8 cellular contexts compared by ENCODE assay signal in the genomic region with DNA sequence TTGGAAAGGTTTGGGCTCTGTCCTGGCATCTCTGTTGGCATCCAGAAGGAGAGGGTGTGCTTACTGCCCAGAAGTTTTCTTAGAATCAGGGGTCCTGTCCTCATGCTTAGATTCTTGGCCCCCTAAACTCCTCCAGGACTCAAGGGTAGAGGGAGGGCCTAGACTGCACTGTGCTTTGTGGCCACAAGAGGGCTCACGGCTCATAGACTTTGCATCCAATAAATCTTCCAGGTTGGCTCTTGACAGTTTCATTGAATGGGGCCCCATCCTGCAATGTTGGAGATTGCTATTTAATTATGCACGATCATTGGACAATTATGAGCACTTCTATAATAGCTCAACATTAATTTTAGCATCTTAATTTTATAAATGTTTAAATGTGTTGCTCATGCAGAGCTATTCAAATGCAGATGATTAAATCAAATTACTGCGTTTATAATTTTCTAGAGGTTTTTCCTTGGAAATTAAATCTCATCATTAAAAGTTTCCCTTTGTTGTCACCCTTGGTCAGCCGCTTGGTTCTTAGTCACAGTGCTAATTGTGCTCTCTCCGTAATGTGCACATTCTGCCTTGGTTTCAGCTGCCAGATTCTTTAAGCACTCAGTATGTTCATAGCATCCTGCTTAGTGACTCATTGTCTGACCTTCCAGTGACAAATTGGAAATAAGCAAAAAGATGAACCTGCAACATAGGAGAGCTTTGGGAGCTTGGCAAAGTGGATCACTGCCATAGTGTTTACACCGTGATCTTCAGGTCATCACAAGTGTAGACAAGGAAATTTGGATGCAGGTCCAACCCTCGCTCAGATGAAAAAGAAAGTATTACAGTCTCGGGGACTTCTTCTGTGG. TPM values are rescaled to one million over a fixed set of nuclear protein-coding genes. Genes with fewer than 3 reads are reported as not detected.
DNase-seq lines count a peak whose midpoint lies in the region; ATAC-seq, FAIRE-seq and TF ChIP-seq lines count a peak whose summit lies in the region.

No MANE protein-coding gene starts in this region.

- DNase-seq in stimulated activated CD4-positive, alpha-beta T cell treated with anti-CD3 and anti-CD28 coated beads, Interleukin-15, amount 100 ng/mL, for 24 hours: peak; percentile 45
- no peak for DNase-seq in stimulated activated CD4-positive, alpha-beta T cell treated with anti-CD3 and anti-CD28 coated beads, Interleukin-4, amount 100 ng/mL, for 4 hours
- DNase-seq in NOMO-1 treated with dmso at 0.1 percent for 144 hours (lab: John Stamatoyannopoulos, UW; ENCODE audit: unreplicated experiment) (peak; percentile 15), breast epithelium (ENCODE audit: low spot score in 2 of 2) (no peak), HepG2 (ENCODE audit: low spot score) (peak; percentile 29), testis (peak; percentile 75)

- H3K27me3 ChIP-seq in breast epithelium (no peaks in the 10 kb centered on the region), HepG2 (ENCODE audit: control insufficient read depth in 1 of 2, insufficient read depth in 2 of 2, low read length in 2 of 2) (no peaks in the 10 kb centered on the region), testis (no peaks in the 10 kb centered on the region)

- H3K27ac ChIP-seq in breast epithelium (no peak overlapping the region), HepG2 (ENCODE audit: extremely low read length, insufficient read depth, low read length) (no peak overlapping the region), testis (no peak overlapping the region)

- BruUV-seq in HepG2 (replicated peaks; lab: Mats Ljungman, UMichigan): no TSS peak

- no peak overlapping the region for H2AFZ ChIP-seq in HepG2 (ENCODE audit: low read length)

- no peaks in the 10 kb centered on the region for H3K79me2 ChIP-seq in HepG2 (ENCODE audit: insufficient read depth, low read length)

- TF ChIP-seq EP300 in HepG2 (IDR thresholded peaks at IDR 0.05; ENCODE audit: low read depth in 2 of 2, low read length in 2 of 2): no peak
- TF ChIP-seq EP300 in HepG2 (CRISPR knock-in tag; IDR thresholded peaks at IDR 0.05; ENCODE audit: borderline replicate concordance): no peak

- H3K4me1 ChIP-seq in breast epithelium: no peaks in the 10 kb centered on the region
- H3K4me1 ChIP-seq in HepG2 (ENCODE audit: insufficient read depth, low read length): no peaks in the 10 kb centered on the region
- no peaks in the 10 kb centered on the region for H3K4me1 ChIP-seq in testis

- TF ChIP-seq CTCF in breast epithelium (IDR thresholded peaks at IDR 0.05) (peak in 2 of 3 donors; percentile 49 to 71), HepG2 (CRISPR knock-in tag; IDR thresholded peaks at IDR 0.05) (peak; percentile 79), testis (IDR thresholded peaks at IDR 0.05) (peak; percentile 61 to 83 (median 68))

- peak; percentile 28 for FAIRE-seq in HepG2 (lab: Jason Lieb, UNC)

- WGBS in HepG2 (ENCODE audit: low lambda C conversion rate): 6% methylated on average over 8 of the region's 8 CpGs
- 67 to 71% methylated on average over 8 of the region's 8 CpGs for WGBS in testis, 2 donors

- no peak overlapping the region for H3K9ac ChIP-seq in HepG2 (ENCODE audit: insufficient read depth, low read depth, low read length)

- no peaks in the 10 kb centered on the region for H4K20me1 ChIP-seq in HepG2 (ENCODE audit: insufficient read depth, low read length)

- CTCF ChIA-PET in HepG2 (lab: Yijun Ruan, JAX; ENCODE audit: low intra/inter-chr PET ratio, low total read pairs): interaction anchor here (0.6 to 2.4 kb wide), 2 partner anchors 312 to 945 kb away, joined by 4 to 10 read pairs; no protein-coding TSS in a partner anchor

- no peaks in the 10 kb centered on the region for H3K36me3 ChIP-seq in breast epithelium
- no peaks in the 10 kb centered on the region for H3K36me3 ChIP-seq in HepG2 (replicated peaks in 1 of 2; ENCODE audit: control insufficient read depth in 1 of 2, insufficient read depth in 2 of 2, low read length in 2 of 2)
- no peaks in the 10 kb centered on the region for H3K36me3 ChIP-seq in testis (ENCODE audit: low read depth, missing control alignments)

- H3K4me3 ChIP-seq in breast epithelium (no peak overlapping the region), HepG2 (replicated peaks in 1 of 3; ENCODE audit: insufficient read depth in 1 of 3, low read depth in 2 of 3, low read length in 3 of 3) (no peak overlapping the region), testis (no peak overlapping the region)

- H3K9me3 ChIP-seq in breast epithelium: no peaks in the 10 kb centered on the region
- H3K9me3 ChIP-seq in HepG2 (ENCODE audit: low read length): no peaks in the 10 kb centered on the region
- no peaks in the 10 kb centered on the region for H3K9me3 ChIP-seq in testis

- peak; percentile 22; the same call in 1 of the 2 replicates for TF ChIP-seq RAD21 in HepG2 (CRISPR knock-in tag; IDR thresholded peaks at IDR 0.05)

- ATAC-seq in HG02642 (IDR thresholded peaks at IDR 0.05; ENCODE audit: poor library complexity, unreplicated experiment) (peak; percentile 44), HepG2 (peak; percentile 74), GM19023 (IDR thresholded peaks at IDR 0.05; ENCODE audit: unreplicated experiment) (no peak)

- POLR2A ChIA-PET in HepG2 (lab: Yijun Ruan, JAX): no interaction called here

- no peak overlapping the region for H3K4me2 ChIP-seq in HepG2 (ENCODE audit: low read depth, low read length)

- in situ Hi-C loops in HepG2 (cut with HindIII; ENCODE audit: extremely low pct_ligation_motif_present, low pct_unique_long_range_greater_than_20kb): loop anchor here (10.0 kb wide), 1 partner anchor 311 kb away; no protein-coding TSS in a partner anchor

- TF ChIP-seq POLR2A in breast epithelium (IDR thresholded peaks at IDR 0.05) (no peak), HepG2 (IDR thresholded peaks at IDR 0.05; ENCODE audit: insufficient read depth in 1 of 2, low read depth in 2 of 2, low read length in 2 of 2) (no peak), testis (IDR thresholded peaks at IDR 0.05) (no peak)

- intact Hi-C loops in breast epithelium (cut with DNase I; ENCODE audit: low total_unique reads) (no loop called here), HepG2 (cut with micrococcal nuclease; ENCODE audit: unreplicated experiment) (no loop called here), testis (cut with DNase I; ENCODE audit: low total_unique reads) (no loop called here)

TF ChIP-seq in HepG2, 621 proteins besides CTCF, POLR2A, EP300 and RAD21 (continues in another document):
- no peak for TF ChIP-seq KAT2B (IDR thresholded peaks at IDR 0.05; ENCODE audit: borderline replicate concordance, low read depth, low read length)
- peak; percentile 85; the same call in 1 of the 2 replicates for TF ChIP-seq HOXA5 (CRISPR knock-in tag; IDR thresholded peaks at IDR 0.05)
- TF ChIP-seq ZNF83 (CRISPR knock-in tag; IDR thresholded peaks at IDR 0.05; ENCODE audit: borderline replicate concordance): no peak
- TF ChIP-seq HOXA9 (CRISPR knock-in tag; IDR thresholded peaks at IDR 0.05; ENCODE audit: borderline replicate concordance): peak; percentile 74; the same call in 1 of the 2 replicates
- TF ChIP-seq XRCC5 (optimal IDR thresholded peaks at IDR 0.05; ENCODE audit: low read length): peak; percentile 44
- TF ChIP-seq ZNF574 (CRISPR knock-in tag; IDR thresholded peaks at IDR 0.05): no peak
- peak; percentile 80 for TF ChIP-seq STAG1 (CRISPR knock-in tag; IDR thresholded peaks at IDR 0.05)
- TF ChIP-seq THAP11 (CRISPR knock-in tag; IDR thresholded peaks at IDR 0.05): no peak

RNA-seq across cellular contexts. Expression of gene PLPP4, which starts 33.5 kb away (rescaled TPM):
- total RNA-seq in breast epithelium (not detected), HepG2 (2016; rRNA removed; fragmentation: Illumina TruSeq; extraction: Trizol) (not detected in 2 replicates), testis (10 to 100 TPM; 21.9 to 65.8 TPM)
- not detected in 2 replicates for total RNA-seq in HepG2 (2016; cell fraction: cytosol; rRNA removed; fragmentation: Illumina TruSeq; extraction: Trizol; ENCODE audit: low read depth)
- not detected in 2 replicates for total RNA-seq in HepG2 (2016; cell fraction: insoluble cytoplasmic fraction; rRNA removed; fragmentation: Illumina TruSeq; extraction: Trizol)
- total RNA-seq in HepG2 (2016; cell fraction: membrane; rRNA removed; fragmentation: Illumina TruSeq; extraction: Trizol): not detected in 2 replicates
- not detected in 2 replicates for total RNA-seq in HepG2 (2016; cell fraction: nucleus; rRNA removed; fragmentation: Illumina TruSeq; extraction: Trizol)
- polyA plus RNA-seq in HepG2 (2011; rRNA removed) (not detected in 2 replicates), testis (ENCODE audit: insufficient read depth, low read depth, low replicate concordance) (12.6 TPM)
- polyA plus RNA-seq in HepG2 (2011; cell fraction: cytosol; rRNA removed): not detected in 2 replicates
- polyA plus RNA-seq in HepG2 (2011; cell fraction: nucleus; rRNA removed): not detected in 2 replicates
- not detected in 2 replicates for polyA plus RNA-seq in HepG2 (2012)
- polyA plus RNA-seq in HepG2 (2016; cell fraction: cytosol; fragmentation: Illumina TruSeq; extraction: Trizol; ENCODE audit: low read depth): not detected in 2 replicates
- polyA plus RNA-seq in HepG2 (2016; cell fraction: insoluble cytoplasmic fraction; fragmentation: Illumina TruSeq; extraction: Trizol; ENCODE audit: low read depth): not detected in 2 replicates
- polyA plus RNA-seq in HepG2 (2016; cell fraction: membrane; fragmentation: Illumina TruSeq; extraction: Trizol; ENCODE audit: low read depth): not detected in 2 replicates
- not detected in 2 replicates for polyA plus RNA-seq in HepG2 (2016; cell fraction: nucleus; fragmentation: Illumina TruSeq; extraction: Trizol; ENCODE audit: insufficient read depth, low read depth)
- not detected in 2 replicates for polyA minus RNA-seq in HepG2 (2011; rRNA and poly(A)+ RNA removed; ENCODE audit: low replicate concordance)
- not detected in 2 replicates for polyA minus RNA-seq in HepG2 (2011; cell fraction: cytosol; rRNA and poly(A)+ RNA removed)
- polyA minus RNA-seq in HepG2 (2011; cell fraction: nucleus; rRNA and poly(A)+ RNA removed): not detected in 2 replicates

Comparison
In these comparisons a context has a peak if more than half of its experiments do, and no peak if none do; other contexts are left out.
1. DNase-seq: peak in stimulated activated CD4-positive, alpha-beta T cell treated with anti-CD3 and anti-CD28 coated beads, Interleukin-15, amount 100 ng/mL, for 24 hours (single experiment), NOMO-1 treated with dmso at 0.1 percent for 144 hours (single experiment), HepG2 (single experiment) and testis (single experiment); none in stimulated activated CD4-positive, alpha-beta T cell treated with anti-CD3 and anti-CD28 coated beads, Interleukin-4, amount 100 ng/mL, for 4 hours (0 of 2) and breast epithelium (0 of 2).
2. RNA of gene PLPP4, which starts 33.5 kb away (total RNA-seq): 21.9 to 65.8 TPM in testis; not detected in breast epithelium and not detected in HepG2; every median in the first group is over 10 times any median in the second.
3. Peak in every context shown above with its lines, with median percentiles within 50 percentile points of each other: CTCF ChIP-seq.